20 cellular contexts compared by ENCODE assay signal in the genomic region with DNA sequence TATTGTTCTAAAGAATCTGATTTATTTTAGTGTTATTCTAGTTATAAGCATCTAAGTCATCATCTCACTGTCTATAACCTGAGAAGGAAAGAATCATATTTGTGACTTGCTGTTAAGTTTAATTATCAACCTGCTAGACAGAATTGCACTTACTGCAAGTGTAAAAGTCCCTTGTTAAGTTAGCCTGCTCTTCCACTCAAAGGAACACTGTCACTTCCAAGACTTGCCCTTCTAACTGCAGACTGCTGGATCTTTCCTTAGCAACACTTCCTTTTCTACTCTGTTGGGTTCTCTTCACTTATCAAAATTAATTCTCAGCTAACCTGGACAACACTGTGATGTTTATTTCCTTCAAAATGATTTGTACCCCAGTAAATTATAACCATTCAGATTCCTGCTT.
DNase-seq lines count a peak whose midpoint lies in the region; ATAC-seq, FAIRE-seq and TF ChIP-seq lines count a peak whose summit lies in the region.
"Had no signal": no experiment of that assay in that cellular context is flagged by ENCODE, and none has a peak within 500 bp of the region (broad histone marks: within the 10 kb centered on the region; RNA-seq: fewer than 3 reads in every experiment).

No MANE protein-coding gene starts in this region.

- DNase-seq in hepatocyte (ENCODE audit: low spot score) (peak; percentile 25), superior temporal gyrus (ENCODE audit: extremely low spot score) (peak; percentile 59), NCI-H2227 (lab: John Stamatoyannopoulos, UW; ENCODE audit: unreplicated experiment) (no peak), NCI-H1048 (lab: John Stamatoyannopoulos, UW) (no peak)
- no peak for DNase-seq in stimulated activated naive CD8-positive, alpha-beta T cell treated with anti-CD3 and anti-CD28 coated beads, Interleukin-15, amount 100 ng/mL, for 72 hours
- DNase-seq: AML-193, DND-41, MV-4-11, NCI-H187 treated with DMSO at 0.1 percent for 48 hours, NCI-H2171, NCI-H446 treated with DMSO at 0.1 percent for 48 hours, NCI-H69, SJCRH30 had no signal

- peaks cover 5% of the 10 kb centered on the region for H3K4me1 ChIP-seq in hepatocyte (ENCODE audit: insufficient read depth)
- H3K4me1 ChIP-seq: SJCRH30 had no signal

- no peak for TF ChIP-seq RAD21 in neural cell (conservative IDR thresholded peaks at IDR 0.05)

- H3K4me3 ChIP-seq in hepatocyte (no peak overlapping the region), neural cell (ENCODE audit: low read length) (no peak overlapping the region)
- H3K4me3 ChIP-seq: HAP-1, SJCRH30 had no signal

- H3K36me3 ChIP-seq in hepatocyte (replicated peaks; ENCODE audit: insufficient read depth, low read depth) (no peaks in the 10 kb centered on the region), neural cell (ENCODE audit: insufficient read depth, low read length) (no peaks in the 10 kb centered on the region)
- H3K36me3 ChIP-seq: HAP-1, SJCRH30 had no signal

- H3K79me2 ChIP-seq in hepatocyte, result no peaks in the 10 kb centered on the region
- H3K79me2 ChIP-seq in neural cell (replicated peaks; ENCODE audit: insufficient read depth, low read length), result no peaks in the 10 kb centered on the region

- TF ChIP-seq EP300 in neural cell (conservative IDR thresholded peaks at IDR 0.05; ENCODE audit: poor library complexity, severe bottlenecking), result no peak

- H3K9me3 ChIP-seq in hepatocyte (ENCODE audit: low read depth), result no peaks in the 10 kb centered on the region
- H3K9me3 ChIP-seq in neural cell (ENCODE audit: low read length), result no peaks in the 10 kb centered on the region
- H3K9me3 ChIP-seq: HAP-1, SJCRH30 had no signal

- H3K9me2 ChIP-seq in hepatocyte (replicated peaks; ENCODE audit: insufficient read depth) (no peaks in the 10 kb centered on the region), neural cell (ENCODE audit: insufficient read depth, low read length) (no peaks in the 10 kb centered on the region)

- H3K27me3 ChIP-seq in hepatocyte (no peaks in the 10 kb centered on the region), neural cell (ENCODE audit: insufficient read depth, low read depth, low read length) (no peaks in the 10 kb centered on the region)
- H3K27me3 ChIP-seq: SJCRH30 had no signal

- H3K4me2 ChIP-seq in hepatocyte, result peak overlapping the region; percentile 23
- no peak overlapping the region for H3K4me2 ChIP-seq in neural cell (ENCODE audit: low read length)
- H3K4me2 ChIP-seq: KMS-11 had no signal

- no peaks in the 10 kb centered on the region for H3K4me1 Mint-ChIP-seq in stimulated activated naive CD8-positive, alpha-beta T cell treated with anti-CD3 and anti-CD28 coated beads, Interleukin-15, amount 100 ng/mL, for 72 hours
- H3K4me1 Mint-ChIP-seq: CD14-positive monocyte had no signal

- no peak overlapping the region for H3K9ac ChIP-seq in neural cell (ENCODE audit: low read length)
- H3K9ac ChIP-seq: KMS-11 had no signal

- H3K4me3 Mint-ChIP-seq in stimulated activated naive CD8-positive, alpha-beta T cell treated with anti-CD3 and anti-CD28 coated beads, Interleukin-15, amount 100 ng/mL, for 72 hours, result no peak overlapping the region
- H3K4me3 Mint-ChIP-seq: CD14-positive monocyte had no signal

- H2AFZ ChIP-seq in hepatocyte, result no peak overlapping the region
- H2AFZ ChIP-seq in neural cell (ENCODE audit: low read depth, low read length), result no peak overlapping the region

- H3K27me3 Mint-ChIP-seq in stimulated activated naive CD8-positive, alpha-beta T cell treated with anti-CD3 and anti-CD28 coated beads, Interleukin-15, amount 100 ng/mL, for 72 hours, result no peaks in the 10 kb centered on the region

- TF ChIP-seq CTCF in hepatocyte (IDR thresholded peaks at IDR 0.05; ENCODE audit: poor library complexity) (no peak), neural cell (IDR thresholded peaks at IDR 0.05; ENCODE audit: poor library complexity, severe bottlenecking) (no peak)

- H3K27ac ChIP-seq in hepatocyte (no peak overlapping the region), neural cell (ENCODE audit: low read length) (no peak overlapping the region)
- H3K27ac ChIP-seq: HL-60, KMS-11, SJCRH30 had no signal

- no peaks in the 10 kb centered on the region for H3K9me3 Mint-ChIP-seq in stimulated activated naive CD8-positive, alpha-beta T cell treated with anti-CD3 and anti-CD28 coated beads, Interleukin-15, amount 100 ng/mL, for 72 hours

- H4K20me1 ChIP-seq in hepatocyte (ENCODE audit: insufficient read depth, poor library complexity, severe bottlenecking) (no peaks in the 10 kb centered on the region), neural cell (ENCODE audit: insufficient read depth) (no peaks in the 10 kb centered on the region)

- FAIRE-seq in colon (lab: Jason Lieb, UNC), result peak; percentile 53

- no peak for ATAC-seq in stimulated activated naive CD8-positive, alpha-beta T cell treated with anti-CD3 and anti-CD28 coated beads, Interleukin-15, amount 100 ng/mL, for 72 hours
- ATAC-seq: Panc1 had no signal

- H3K27ac Mint-ChIP-seq in stimulated activated naive CD8-positive, alpha-beta T cell treated with anti-CD3 and anti-CD28 coated beads, Interleukin-15, amount 100 ng/mL, for 72 hours, result no peak overlapping the region
- H3K27ac Mint-ChIP-seq: CD14-positive monocyte had no signal

- H3F3A ChIP-seq in neural cell (ENCODE audit: insufficient read depth, low read length, poor library complexity, severe bottlenecking), result no peaks in the 10 kb centered on the region

TF ChIP-seq in neural cell, 6 proteins besides CTCF, POLR2A, EP300 and RAD21:
- TF ChIP-seq, protein P1, sequence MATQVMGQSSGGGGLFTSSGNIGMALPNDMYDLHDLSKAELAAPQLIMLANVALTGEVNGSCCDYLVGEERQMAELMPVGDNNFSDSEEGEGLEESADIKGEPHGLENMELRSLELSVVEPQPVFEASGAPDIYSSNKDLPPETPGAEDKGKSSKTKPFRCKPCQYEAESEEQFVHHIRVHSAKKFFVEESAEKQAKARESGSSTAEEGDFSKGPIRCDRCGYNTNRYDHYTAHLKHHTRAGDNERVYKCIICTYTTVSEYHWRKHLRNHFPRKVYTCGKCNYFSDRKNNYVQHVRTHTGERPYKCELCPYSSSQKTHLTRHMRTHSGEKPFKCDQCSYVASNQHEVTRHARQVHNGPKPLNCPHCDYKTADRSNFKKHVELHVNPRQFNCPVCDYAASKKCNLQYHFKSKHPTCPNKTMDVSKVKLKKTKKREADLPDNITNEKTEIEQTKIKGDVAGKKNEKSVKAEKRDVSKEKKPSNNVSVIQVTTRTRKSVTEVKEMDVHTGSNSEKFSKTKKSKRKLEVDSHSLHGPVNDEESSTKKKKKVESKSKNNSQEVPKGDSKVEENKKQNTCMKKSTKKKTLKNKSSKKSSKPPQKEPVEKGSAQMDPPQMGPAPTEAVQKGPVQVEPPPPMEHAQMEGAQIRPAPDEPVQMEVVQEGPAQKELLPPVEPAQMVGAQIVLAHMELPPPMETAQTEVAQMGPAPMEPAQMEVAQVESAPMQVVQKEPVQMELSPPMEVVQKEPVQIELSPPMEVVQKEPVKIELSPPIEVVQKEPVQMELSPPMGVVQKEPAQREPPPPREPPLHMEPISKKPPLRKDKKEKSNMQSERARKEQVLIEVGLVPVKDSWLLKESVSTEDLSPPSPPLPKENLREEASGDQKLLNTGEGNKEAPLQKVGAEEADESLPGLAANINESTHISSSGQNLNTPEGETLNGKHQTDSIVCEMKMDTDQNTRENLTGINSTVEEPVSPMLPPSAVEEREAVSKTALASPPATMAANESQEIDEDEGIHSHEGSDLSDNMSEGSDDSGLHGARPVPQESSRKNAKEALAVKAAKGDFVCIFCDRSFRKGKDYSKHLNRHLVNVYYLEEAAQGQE (IDR thresholded peaks at IDR 0.05; ENCODE audit: borderline replicate concordance), result peak; percentile 28
- TF ChIP-seq MXI1 (conservative IDR thresholded peaks at IDR 0.05; ENCODE audit: poor library complexity, severe bottlenecking), result no peak

Comparison
In these comparisons a context has a peak if more than half of its experiments do, and no peak if none do; other contexts are left out.
1. DNase-seq: peak in hepatocyte (single experiment) and superior temporal gyrus (single experiment); none in NCI-H2227 (single experiment), NCI-H1048 (single experiment) and stimulated activated naive CD8-positive, alpha-beta T cell treated with anti-CD3 and anti-CD28 coated beads, Interleukin-15, amount 100 ng/mL, for 72 hours (0 of 2).